ENCODE assay signal across 6 cellular contexts in genomic region chr14:24366375-24366663, GRCh38. TPM values are rescaled to one million over a fixed set of nuclear protein-coding genes. Genes with fewer than 3 reads are reported as not detected.
DNase-seq lines count a peak whose midpoint lies in the region; ATAC-seq and TF ChIP-seq lines count a peak whose summit lies in the region.

No MANE protein-coding gene starts in this region.

- peak overlapping the region; percentile 62 for H3K9ac ChIP-seq in SK-N-SH

- no peaks in the 10 kb centered on the region for H4K20me1 ChIP-seq in SK-N-SH (ENCODE audit: insufficient read depth)

- POLR2A ChIA-PET in SK-N-SH (lab: Yijun Ruan, JAX), result interaction anchor here (0.8 to 2.3 kb wide), 8 partner anchors 24 to 133 kb away, joined by 3 to 37 read pairs (median 4); partner anchors contain the start of genes CBLN3, KHNYN and SDR39U1

- no peak for TF ChIP-seq EP300 in SK-N-SH (IDR thresholded peaks at IDR 0.05; ENCODE audit: borderline replicate concordance in 1 of 2, low read depth in 1 of 2, low read length in 1 of 2)

- H3K27ac ChIP-seq in SK-N-SH (ENCODE audit: low read depth in 2 of 2, low read length in 1 of 2), result peak overlapping the region; percentile 93 to 99
- H3K27ac ChIP-seq in thymus (ENCODE audit: low read depth), result peak overlapping the region; percentile 83

- H3K79me2 ChIP-seq in SK-N-SH (ENCODE audit: insufficient read depth), result no peaks in the 10 kb centered on the region

- H3K9me2 ChIP-seq in SK-N-SH, result no peaks in the 10 kb centered on the region

- no peaks in the 10 kb centered on the region for H3K27me3 ChIP-seq in SK-N-SH (ENCODE audit: insufficient read depth)
- H3K27me3 ChIP-seq in thymus (ENCODE audit: control insufficient read depth, insufficient read depth), result peaks cover 18% of the 10 kb centered on the region

- 8% methylated on average over 12 of the region's 12 CpGs for WGBS in SK-N-SH (ENCODE audit: low lambda C conversion rate)
- WGBS in thymus, result 16% methylated on average over 12 of the region's 12 CpGs

- H3K9me3 ChIP-seq in SK-N-SH (no peaks in the 10 kb centered on the region), thymus (ENCODE audit: control insufficient read depth) (no peaks in the 10 kb centered on the region)

- DNase-seq in SK-N-SH (no peak), fibroblast of villous mesenchyme (ENCODE audit: low read depth) (no peak), occipital lobe (lab: John Stamatoyannopoulos, UW) (no peak), amygdala (lab: John Stamatoyannopoulos, UW) (no peak)

- H3K4me2 ChIP-seq in SK-N-SH, result peak overlapping the region; percentile 100

- TF ChIP-seq CTCF in SK-N-SH (IDR thresholded peaks at IDR 0.05), result no peak
- TF ChIP-seq CTCF in fibroblast of villous mesenchyme (IDR thresholded peaks at IDR 0.05; ENCODE audit: insufficient read depth, low read depth, low read length), result no peak

- H3K36me3 ChIP-seq in SK-N-SH (replicated peaks in 1 of 2; ENCODE audit: control insufficient read depth in 1 of 2, insufficient read depth in 2 of 2, low read length in 1 of 2) (no peaks in the 10 kb centered on the region), thymus (ENCODE audit: control insufficient read depth, insufficient read depth) (no peaks in the 10 kb centered on the region)

- TF ChIP-seq RAD21 in SK-N-SH (IDR thresholded peaks at IDR 0.05; ENCODE audit: low read length), result no peak

- H3K4me3 ChIP-seq in SK-N-SH (ENCODE audit: low read depth in 2 of 2, low read length in 1 of 2) (peak overlapping the region; percentile 85 to 86), fibroblast of villous mesenchyme (ENCODE audit: low read depth, low read length) (peak overlapping the region; percentile 96), thymus (ENCODE audit: low read length) (peak overlapping the region; percentile 43)

- H2AFZ ChIP-seq in SK-N-SH (ENCODE audit: low read depth), result peak overlapping the region; percentile 93

- H3F3A ChIP-seq in SK-N-SH (replicated peaks; ENCODE audit: insufficient read depth), result peaks cover 23% of the 10 kb centered on the region

- CTCF ChIA-PET in SK-N-SH (lab: Yijun Ruan, JAX), result interaction anchor here (0.7 to 2.4 kb wide), 34 partner anchors 9 to 143 kb away, joined by 3 to 275 read pairs (median 10); partner anchors contain the start of genes CBLN3, CIDEB, KHNYN and LTB4R2

- ATAC-seq in SK-N-SH treated with all-trans-retinoic acid at 6 μM for 48 hours, result no peak

- H3K4me1 ChIP-seq in SK-N-SH (ENCODE audit: control insufficient read depth in 1 of 2, insufficient read depth in 2 of 2, low read depth in 1 of 2, low read length in 1 of 2), result peaks cover 14 to 25% of the 10 kb centered on the region in 2 experiments; a peak in 3 of 4 replicates
- peaks cover 12% of the 10 kb centered on the region for H3K4me1 ChIP-seq in thymus (ENCODE audit: control insufficient read depth, insufficient read depth, low read length)

TF ChIP-seq in SK-N-SH, 30 proteins besides CTCF, POLR2A, EP300 and RAD21:
- peak; percentile 6; the same call in 1 of the 2 replicates for TF ChIP-seq MXI1 (IDR thresholded peaks at IDR 0.05; ENCODE audit: low read depth, low read length)
- TF ChIP-seq TAF1 (IDR thresholded peaks at IDR 0.05; ENCODE audit: borderline replicate concordance, low read depth, low read length), result no peak
- no peak for TF ChIP-seq POLR2AphosphoS5 (IDR thresholded peaks at IDR 0.05; ENCODE audit: low read depth, low read length)

TF ChIP-seq in SK-N-SH treated with all-trans-retinoic acid at 6 μM for 48 hours, 23 proteins besides CTCF, POLR2A, EP300 and RAD21 (continues in another document):
- no peak for TF ChIP-seq SNAI2 (CRISPR knock-in tag; IDR thresholded peaks at IDR 0.05)
- TF ChIP-seq ISL1 (CRISPR knock-in tag; IDR thresholded peaks at IDR 0.05), result no peak
- TF ChIP-seq PATZ1 (CRISPR knock-in tag; IDR thresholded peaks at IDR 0.05; ENCODE audit: borderline replicate concordance), result no peak
- TF ChIP-seq ZC3H10 (CRISPR knock-in tag; IDR thresholded peaks at IDR 0.05), result no peak
- TF ChIP-seq ZFP3 (CRISPR knock-in tag; IDR thresholded peaks at IDR 0.05), result no peak
- no peak for TF ChIP-seq PPARA (CRISPR knock-in tag; IDR thresholded peaks at IDR 0.05; ENCODE audit: borderline replicate concordance)
- TF ChIP-seq BACH2 (CRISPR knock-in tag; IDR thresholded peaks at IDR 0.05; ENCODE audit: borderline replicate concordance), result no peak
- TF ChIP-seq ZNF565 (CRISPR knock-in tag; conservative IDR thresholded peaks at IDR 0.05; ENCODE audit: low read depth), result no peak
- TF ChIP-seq TOX (CRISPR knock-in tag; IDR thresholded peaks at IDR 0.05; ENCODE audit: borderline replicate concordance), result no peak
- TF ChIP-seq CSRNP3 (CRISPR knock-in tag; IDR thresholded peaks at IDR 0.05), result no peak
- no peak for TF ChIP-seq TSHZ2 (CRISPR knock-in tag; IDR thresholded peaks at IDR 0.05)

RNA-seq across cellular contexts. Expression of gene NFATC4, which starts 1.7 kb away (rescaled TPM):
- polyA plus RNA-seq in SK-N-SH (2012; rRNA removed) (24.9 and 25.3 TPM in 2 replicates), thymus (79.8 TPM)
- polyA plus RNA-seq in SK-N-SH (2012; cell fraction: cytosol; rRNA removed), result 4.8 and 5.9 TPM in 2 replicates
- polyA plus RNA-seq in SK-N-SH (2012; cell fraction: nucleus; rRNA removed), result 152 and 250 TPM in 2 replicates
- total RNA-seq in fibroblast of villous mesenchyme (56.4 and 68.2 TPM in 2 replicates), occipital lobe (5.1 TPM)

RNA-seq across cellular contexts. Expression of gene RIPK3, which starts 26.5 kb away (rescaled TPM):
- polyA plus RNA-seq in SK-N-SH (2012; rRNA removed), result not detected in 2 replicates
- polyA plus RNA-seq in SK-N-SH (2012; cell fraction: cytosol; rRNA removed), result not detected in 2 replicates
- not detected in 2 replicates for polyA plus RNA-seq in SK-N-SH (2012; cell fraction: nucleus; rRNA removed)
- 0.32 and 3.9 TPM in 2 replicates for total RNA-seq in fibroblast of villous mesenchyme
- 15.2 TPM for polyA plus RNA-seq in thymus
- total RNA-seq in occipital lobe, result 0.47 TPM

RNA-seq across cellular contexts. Expression of gene ADCY4, which starts 31.4 kb away (rescaled TPM):
- polyA plus RNA-seq in SK-N-SH (2012; rRNA removed) (0.03 and 0.08 TPM in 2 replicates), thymus (17.6 TPM)
- 0.07 TPM in 1 of 2 replicates, not detected in the other for polyA plus RNA-seq in SK-N-SH (2012; cell fraction: cytosol; rRNA removed)
- 0.39 and 0.62 TPM in 2 replicates for polyA plus RNA-seq in SK-N-SH (2012; cell fraction: nucleus; rRNA removed)
- total RNA-seq in fibroblast of villous mesenchyme (4.2 and 18.1 TPM in 2 replicates), occipital lobe (1.4 TPM)

RNA-seq across cellular contexts. Expression of gene NYNRIN, which starts 32.5 kb away (rescaled TPM):
- polyA plus RNA-seq in SK-N-SH (2012; rRNA removed) (4.7 and 4.8 TPM in 2 replicates), thymus (4.3 TPM)
- 1.7 and 2.7 TPM in 2 replicates for polyA plus RNA-seq in SK-N-SH (2012; cell fraction: cytosol; rRNA removed)
- 6.6 and 8.6 TPM in 2 replicates for polyA plus RNA-seq in SK-N-SH (2012; cell fraction: nucleus; rRNA removed)
- total RNA-seq in fibroblast of villous mesenchyme (11.6 and 15.5 TPM in 2 replicates), occipital lobe (15.0 TPM)

RNA-seq across cellular contexts. Expression of gene LTB4R, which starts 55.0 kb away (rescaled TPM):
- polyA plus RNA-seq in SK-N-SH (2012; rRNA removed) (11.9 and 14.0 TPM in 2 replicates), thymus (73.3 TPM)
- polyA plus RNA-seq in SK-N-SH (2012; cell fraction: cytosol; rRNA removed), result 0.72 and 1.2 TPM in 2 replicates
- 187 and 244 TPM in 2 replicates for polyA plus RNA-seq in SK-N-SH (2012; cell fraction: nucleus; rRNA removed)
- total RNA-seq in fibroblast of villous mesenchyme (1.3 and 1.6 TPM in 2 replicates), occipital lobe (1.6 TPM)

Comparison
In these comparisons a context has a peak if more than half of its experiments do, and no peak if none do; other contexts are left out.
1. H3K4me3 ChIP-seq: peak in every context shown above with its lines; median percentile 96 in fibroblast of villous mesenchyme; 86 in SK-N-SH; 43 in thymus.